ENCODE assay signal across 8 cellular contexts in the genomic region with DNA sequence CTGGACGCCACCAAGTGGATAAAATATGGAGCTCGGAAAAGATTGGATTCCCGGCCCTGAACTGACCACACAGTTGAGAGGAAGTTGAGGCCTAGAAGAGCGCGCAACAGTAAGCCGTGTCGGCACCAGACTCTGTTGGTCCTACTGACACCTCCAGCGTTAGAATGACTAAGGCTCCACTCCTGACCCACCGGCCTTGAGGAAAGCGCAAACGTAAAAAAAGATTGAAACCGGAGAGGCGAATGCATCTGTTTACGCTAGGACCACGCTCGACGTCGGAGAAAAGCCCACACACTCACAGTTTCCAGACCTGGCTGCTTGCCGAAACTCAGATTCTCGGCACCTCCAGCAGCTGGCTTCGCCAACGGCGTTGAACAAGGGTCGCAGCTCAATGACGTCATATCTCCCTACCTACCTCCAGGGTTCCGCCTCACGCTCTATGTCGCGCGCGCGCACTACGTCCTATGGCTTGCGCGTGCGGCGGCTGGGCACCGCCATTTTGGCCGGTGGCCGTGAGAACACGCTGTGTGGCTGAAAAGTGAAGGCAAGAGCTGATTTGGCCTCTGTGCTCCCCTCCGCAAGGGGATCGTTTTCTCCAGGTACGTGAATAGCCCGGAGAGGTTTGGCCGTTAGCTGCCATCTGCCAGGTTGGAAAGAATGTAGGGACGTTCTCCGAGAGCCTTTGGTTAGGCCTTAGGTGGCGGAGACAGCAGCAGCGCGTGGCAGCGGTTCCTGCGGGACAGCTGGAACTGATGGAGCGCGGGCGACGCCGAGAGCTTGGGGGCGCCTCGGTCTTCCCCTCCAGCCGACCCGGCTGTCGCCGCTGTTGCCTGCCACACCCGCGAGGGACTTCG. TPM values are rescaled to one million over a fixed set of nuclear protein-coding genes. Genes with fewer than 3 reads are reported as not detected.
A peak's percentile ranks its signal among the peaks of the same experiment; 100 is the strongest.
DNase-seq lines count a peak whose midpoint lies in the region; ATAC-seq and TF ChIP-seq lines count a peak whose summit lies in the region.

A gene (plus strand): TSS at position 491 of the 854 bp plus-strand sequence. CDS start 6,102 bp downstream, outside the sequence.
A gene with protein sequence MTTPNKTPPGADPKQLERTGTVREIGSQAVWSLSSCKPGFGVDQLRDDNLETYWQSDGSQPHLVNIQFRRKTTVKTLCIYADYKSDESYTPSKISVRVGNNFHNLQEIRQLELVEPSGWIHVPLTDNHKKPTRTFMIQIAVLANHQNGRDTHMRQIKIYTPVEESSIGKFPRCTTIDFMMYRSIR (minus strand): TSS at position 376 of the 854 bp plus-strand sequence. CDS start 2,097 bp downstream, outside the sequence.

- TF ChIP-seq CTCF in GM10266 (IDR thresholded peaks at IDR 0.05; ENCODE audit: control insufficient read depth, insufficient read depth, low read depth, missing control alignments) (peak; percentile 32), osteoblast (IDR thresholded peaks at IDR 0.05; ENCODE audit: extremely low read depth, low read depth, low read length) (peak; percentile 51), thoracic aorta (IDR thresholded peaks at IDR 0.05) (no peak)

- H3K27ac ChIP-seq in osteoblast (ENCODE audit: low read depth, low read length) (peak within 1 kb of the TSS; percentile 97), thoracic aorta (peak within 1 kb of the TSS; percentile 80)

- H3K27me3 Mint-ChIP-seq in activated naive CD8-positive, alpha-beta T cell, result no peaks in the 10 kb centered on the region

- H3K4me3 ChIP-seq in osteoblast (ENCODE audit: insufficient read depth, low read length), result peak within 1 kb of the TSS; percentile 92
- H3K4me3 ChIP-seq in thoracic aorta, result peak within 1 kb of the TSS; percentile 91

- H3K79me2 ChIP-seq in osteoblast (ENCODE audit: insufficient read depth, low read length), result peaks cover 87% of the 10 kb centered on the region

- H3K4me1 Mint-ChIP-seq in activated naive CD8-positive, alpha-beta T cell (ENCODE audit: low read depth), result peaks cover 32% of the 10 kb centered on the region

- H3K36me3 Mint-ChIP-seq in activated naive CD8-positive, alpha-beta T cell, result peaks cover 33% of the 10 kb centered on the region

- peaks cover 5% of the 10 kb centered on the region for H4K20me1 ChIP-seq in osteoblast (ENCODE audit: insufficient read depth, low read length)

- H3K27ac Mint-ChIP-seq in activated naive CD8-positive, alpha-beta T cell, result peak within 1 kb of the TSS; percentile 100

- no peaks in the 10 kb centered on the region for H3K27me3 ChIP-seq in osteoblast (ENCODE audit: insufficient read depth, low read length)
- no peaks in the 10 kb centered on the region for H3K27me3 ChIP-seq in thoracic aorta (replicated peaks; ENCODE audit: insufficient read depth)

- H3K9me3 ChIP-seq in osteoblast (ENCODE audit: low read depth, low read length), result peaks cover 5% of the 10 kb centered on the region
- no peaks in the 10 kb centered on the region for H3K9me3 ChIP-seq in thoracic aorta

- DNase-seq in GM10266 (ENCODE audit: extremely low spot score) (peak; percentile 87), NCI-H1105 (lab: John Stamatoyannopoulos, UW) (peak; percentile 93), SKM-1 treated with dmso at 0.1 percent for 144 hours (lab: John Stamatoyannopoulos, UW; ENCODE audit: unreplicated experiment) (peak; percentile 95), glomerular visceral epithelial cell (ENCODE audit: extremely low spot score) (peak; percentile 98), osteoblast (ENCODE audit: insufficient read length, low spot score, missing footprints) (peak; percentile 92), thoracic aorta (ENCODE audit: low spot score) (peak; percentile 94)

- H3K9me3 Mint-ChIP-seq in activated naive CD8-positive, alpha-beta T cell (ENCODE audit: low read depth), result no peaks in the 10 kb centered on the region

- ATAC-seq in HG02642 (IDR thresholded peaks at IDR 0.05; ENCODE audit: poor library complexity, unreplicated experiment), result peak; percentile 86
- peak; percentile 99 for ATAC-seq in thoracic aorta (ENCODE audit: insufficient number of reproducible peaks, low FRiP score, low read depth)

- H2AFZ ChIP-seq in osteoblast (ENCODE audit: low read length), result peak within 1 kb of the TSS; percentile 99

- H3K4me1 ChIP-seq in osteoblast (ENCODE audit: insufficient read depth, low read length), result peaks cover 26% of the 10 kb centered on the region
- peaks cover 20 to 44% of the 10 kb centered on the region in 2 donors for H3K4me1 ChIP-seq in thoracic aorta (ENCODE audit: control insufficient read depth in 1 of 2, low read depth in 2 of 2)

- no peak within 1 kb of the TSS for H3K4me3 Mint-ChIP-seq in activated naive CD8-positive, alpha-beta T cell

- peaks cover 22% of the 10 kb centered on the region for H3K36me3 ChIP-seq in osteoblast (ENCODE audit: insufficient read depth, low read length)
- H3K36me3 ChIP-seq in thoracic aorta, result peaks cover 10% of the 10 kb centered on the region

- peak within 1 kb of the TSS; percentile 87 for H3K4me2 ChIP-seq in osteoblast (ENCODE audit: insufficient read depth, low read length)

RNA-seq across cellular contexts. Expression of the first gene that starts in this region (rescaled TPM):
- total RNA-seq in osteoblast (80.7 and 90.5 TPM in 2 replicates), thoracic aorta (10 to 100 TPM; 74.6 to 74.7 TPM)

RNA-seq across cellular contexts. Expression of the second gene that starts in this region (rescaled TPM):
- total RNA-seq in osteoblast, result 22.8 and 23.9 TPM in 2 replicates
- 10 to 100 TPM; 16.6 to 23.0 TPM for total RNA-seq in thoracic aorta

Comparison
In these comparisons a context has a peak if more than half of its experiments do, and no peak if none do; other contexts are left out.
1. Peak in every context shown above with its lines: DNase-seq, ATAC-seq, H3K4me3 ChIP-seq and H3K27ac ChIP-seq.